11 cellular contexts compared by ENCODE assay signal in the genomic region with DNA sequence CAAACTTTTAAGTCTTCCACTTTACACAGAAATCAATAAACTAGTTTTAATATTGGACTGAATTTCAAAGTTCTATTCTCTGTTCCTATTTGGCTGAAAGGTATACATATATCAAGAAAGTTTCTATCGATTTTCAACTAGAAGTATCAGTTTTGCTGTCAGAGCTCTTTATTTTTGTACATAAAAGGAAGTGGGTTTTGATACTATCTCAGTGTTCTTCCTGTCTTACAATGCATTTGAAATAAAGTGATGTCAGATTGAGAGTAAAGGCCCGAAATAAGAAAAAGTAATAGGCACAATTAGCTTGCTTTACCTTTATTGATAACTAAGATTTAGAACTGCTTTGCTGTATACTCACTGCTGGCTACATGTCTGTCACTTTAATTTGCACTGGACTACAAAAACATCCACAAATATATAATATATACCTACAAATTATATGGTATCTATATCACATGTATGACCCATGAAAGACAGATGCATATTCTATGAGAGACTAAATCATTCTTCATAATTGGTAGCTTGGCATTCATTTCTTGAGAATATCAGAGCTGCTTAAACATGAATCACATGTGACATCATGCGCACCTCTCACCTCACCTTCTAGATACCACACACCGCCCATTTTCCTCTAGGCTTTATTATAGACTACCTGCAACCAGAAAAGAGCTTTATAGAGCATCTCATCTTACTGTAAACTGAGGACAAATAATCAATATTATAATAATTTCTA.
A peak's percentile ranks its signal among the peaks of the same experiment; 100 is the strongest.
DNase-seq lines count a peak whose midpoint lies in the region; ATAC-seq and TF ChIP-seq lines count a peak whose summit lies in the region.
"Had no signal": no experiment of that assay in that cellular context is flagged by ENCODE, and none has a peak within 500 bp of the region (broad histone marks: within the 10 kb centered on the region; RNA-seq: fewer than 3 reads in every experiment).

No MANE protein-coding gene starts in this region.

- peak overlapping the region; percentile 92 to 98 (median 94) for H3K27ac Mint-ChIP-seq in CD4-positive, alpha-beta memory T cell
- peak overlapping the region; percentile 25 to 90 (median 80) for H3K27ac Mint-ChIP-seq in IgD-negative memory B cell
- peak overlapping the region; percentile 82 for H3K27ac Mint-ChIP-seq in activated naive CD8-positive, alpha-beta T cell treated with anti-CD3 and anti-CD28 coated beads, Interleukin-2, amount 10 ng/mL, durations not matched to agents 7 days and 5 days
- H3K27ac Mint-ChIP-seq: HFFc6 had no signal

- peak; percentile 54 to 66 (median 55) for DNase-seq in CD4-positive, alpha-beta memory T cell
- DNase-seq in activated naive CD8-positive, alpha-beta T cell treated with anti-CD3 and anti-CD28 coated beads, Interleukin-2, amount 10 ng/mL, durations not matched to agents 7 days and 5 days = no peak
- DNase-seq in left cardiac atrium = no peak
- no peak for DNase-seq in stimulated activated CD4-positive, alpha-beta T cell treated with anti-CD3 and anti-CD28 coated beads, Interleukin-2, amount 100 ng/mL, for 48 hours
- no peak for DNase-seq in lower leg skin (ENCODE audit: low spot score in 2 of 2)
- DNase-seq in NCI-H510A (lab: John Stamatoyannopoulos, UW) = no peak
- DNase-seq: HFFc6, NCI-H1092 treated with DMSO at 0.1 percent for 48 hours had no signal

- peaks cover 95% of the 10 kb centered on the region for H3K4me1 ChIP-seq in CD4-positive, alpha-beta memory T cell (ENCODE audit: insufficient read depth, low read length)
- H3K4me1 ChIP-seq: SJSA1 had no signal

- H3K36me3 Mint-ChIP-seq in CD4-positive, alpha-beta memory T cell = peaks cover 36 to 42% of the 10 kb centered on the region in 2 donors
- peaks cover 14% of the 10 kb centered on the region for H3K36me3 Mint-ChIP-seq in IgD-negative memory B cell
- peaks cover 50% of the 10 kb centered on the region for H3K36me3 Mint-ChIP-seq in activated naive CD8-positive, alpha-beta T cell treated with anti-CD3 and anti-CD28 coated beads, Interleukin-2, amount 10 ng/mL, durations not matched to agents 7 days and 5 days

- CTCF ChIA-PET in CD4-positive, alpha-beta memory T cell (lab: Charles Lee; ENCODE audit: partially characterized antibody) = interaction anchor here (0.9 to 4.0 kb wide), 6 partner anchors 28 to 187 kb away, joined by 3 to 37 read pairs (median 3); partner anchors contain the start of gene ASXL2

- no peak for TF ChIP-seq POLR2A in lower leg skin (IDR thresholded peaks at IDR 0.05)

- H3K27me3 Mint-ChIP-seq in CD4-positive, alpha-beta memory T cell = no peaks in the 10 kb centered on the region
- H3K27me3 Mint-ChIP-seq in IgD-negative memory B cell = no peaks in the 10 kb centered on the region
- H3K27me3 Mint-ChIP-seq in activated naive CD8-positive, alpha-beta T cell treated with anti-CD3 and anti-CD28 coated beads, Interleukin-2, amount 10 ng/mL, durations not matched to agents 7 days and 5 days = no peaks in the 10 kb centered on the region

- POLR2A ChIA-PET in CD4-positive, alpha-beta memory T cell (lab: Charles Lee; ENCODE audit: partially characterized antibody) = interaction anchor here (0.8 to 2.8 kb wide), 12 partner anchors 9 to 84 kb away, joined by 3 to 12 read pairs (median 4); partner anchors contain the start of gene ASXL2
- POLR2A ChIA-PET in activated naive CD8-positive, alpha-beta T cell treated with anti-CD3 and anti-CD28 coated beads, Interleukin-2, amount 10 ng/mL, durations not matched to agents 7 days and 5 days (lab: Charles Lee) = interaction anchor here (0.6 to 2.3 kb wide), 6 partner anchors 10 to 121 kb away, joined by 4 to 12 read pairs (median 5); partner anchors contain the start of gene DTNB

- H3K36me3 ChIP-seq in CD4-positive, alpha-beta memory T cell (ENCODE audit: insufficient read depth, low read length) = peaks cover 11% of the 10 kb centered on the region

- intact Hi-C loops in CD4-positive, alpha-beta memory T cell (cut with micrococcal nuclease) = loop anchor here (1.0 to 5.0 kb wide), 3 partner anchors 33 to 84 kb away; partner anchors contain the start of gene ASXL2
- intact Hi-C loops in left cardiac atrium (cut with DNase I) (no loop called here), lower leg skin (cut with DNase I; ENCODE audit: low total_unique reads) (no loop called here)

- peak overlapping the region; percentile 68 for H3K27ac ChIP-seq in CD4-positive, alpha-beta memory T cell (ENCODE audit: low read depth, low read length)
- H3K27ac ChIP-seq: SJSA1 had no signal

- H3K27me3 ChIP-seq in CD4-positive, alpha-beta memory T cell (ENCODE audit: insufficient read depth, low read length) = no peaks in the 10 kb centered on the region
- H3K27me3 ChIP-seq: SJSA1 had no signal

- peak overlapping the region in 1 of 2 donors; percentile 48 for H3K4me3 ChIP-seq in CD4-positive, alpha-beta memory T cell (ENCODE audit: low read length in 2 of 2)
- no peak overlapping the region for H3K4me3 ChIP-seq in lower leg skin (ENCODE audit: low read depth, poor library complexity, severe bottlenecking)
- H3K4me3 ChIP-seq: SJSA1 had no signal

- no peaks in the 10 kb centered on the region for H3K9me3 ChIP-seq in CD4-positive, alpha-beta memory T cell (ENCODE audit: control insufficient read depth in 1 of 2, low read length in 2 of 2)
- H3K9me3 ChIP-seq: SJSA1 had no signal

- no peak for TF ChIP-seq CTCF in lower leg skin (IDR thresholded peaks at IDR 0.05)

- peak overlapping the region; percentile 81 to 94 (median 90) for H3K4me3 Mint-ChIP-seq in CD4-positive, alpha-beta memory T cell
- peak overlapping the region in 2 of 4 donors; percentile 89 to 91 for H3K4me3 Mint-ChIP-seq in IgD-negative memory B cell
- peak overlapping the region; percentile 88 for H3K4me3 Mint-ChIP-seq in activated naive CD8-positive, alpha-beta T cell treated with anti-CD3 and anti-CD28 coated beads, Interleukin-2, amount 10 ng/mL, durations not matched to agents 7 days and 5 days
- H3K4me3 Mint-ChIP-seq: HFFc6 had no signal

- ATAC-seq in GM18870 (IDR thresholded peaks at IDR 0.05; ENCODE audit: unreplicated experiment) (peak; percentile 79), left cardiac atrium (no peak)
- ATAC-seq in activated naive CD8-positive, alpha-beta T cell treated with anti-CD3 and anti-CD28 coated beads, Interleukin-2, amount 10 ng/mL, durations not matched to agents 7 days and 5 days (ENCODE audit: low read depth) = peak; percentile 84

- H3K4me1 Mint-ChIP-seq in CD4-positive, alpha-beta memory T cell = peaks cover 63 to 91% (median 76%) of the 10 kb centered on the region in 4 donors
- peaks cover 22 to 30% (median 30%) of the 10 kb centered on the region in 3 donors for H3K4me1 Mint-ChIP-seq in IgD-negative memory B cell
- H3K4me1 Mint-ChIP-seq in activated naive CD8-positive, alpha-beta T cell treated with anti-CD3 and anti-CD28 coated beads, Interleukin-2, amount 10 ng/mL, durations not matched to agents 7 days and 5 days = peaks cover 63% of the 10 kb centered on the region

- H3K9me3 Mint-ChIP-seq in CD4-positive, alpha-beta memory T cell = no peaks in the 10 kb centered on the region
- H3K9me3 Mint-ChIP-seq in IgD-negative memory B cell = no peaks in the 10 kb centered on the region
- peaks cover 1% of the 10 kb centered on the region for H3K9me3 Mint-ChIP-seq in activated naive CD8-positive, alpha-beta T cell treated with anti-CD3 and anti-CD28 coated beads, Interleukin-2, amount 10 ng/mL, durations not matched to agents 7 days and 5 days
- H3K9me3 Mint-ChIP-seq: HFFc6 had no signal

- WGBS in lower leg skin, 2 donors = 79% methylated on average over 4 of the region's 4 CpGs

Comparison
In these comparisons a context has a peak if more than half of its experiments do, and no peak if none do; other contexts are left out.
1. DNase-seq: peak in CD4-positive, alpha-beta memory T cell (5 of 5); none in activated naive CD8-positive, alpha-beta T cell treated with anti-CD3 and anti-CD28 coated beads, Interleukin-2, amount 10 ng/mL, durations not matched to agents 7 days and 5 days (single experiment), left cardiac atrium (single experiment), stimulated activated CD4-positive, alpha-beta T cell treated with anti-CD3 and anti-CD28 coated beads, Interleukin-2, amount 100 ng/mL, for 48 hours (0 of 2), lower leg skin (0 of 2) and NCI-H510A (single experiment).
2. ATAC-seq: peak in GM18870 (single experiment) and activated naive CD8-positive, alpha-beta T cell treated with anti-CD3 and anti-CD28 coated beads, Interleukin-2, amount 10 ng/mL, durations not matched to agents 7 days and 5 days (single experiment); none in left cardiac atrium (0 of 2).
3. Peak in every context shown above with its lines, with median percentiles within 50 percentile points of each other: H3K27ac Mint-ChIP-seq.